14 cellular contexts compared by ENCODE assay signal in genomic region chr9:20205821-20206220, GRCh38.
"Had no signal": no experiment of that assay in that cellular context is flagged by ENCODE, and none has a peak within 500 bp of the region (broad histone marks: within the 10 kb centered on the region; RNA-seq: fewer than 3 reads in every experiment).

No MANE protein-coding gene starts in this region.

- ATAC-seq: esophagus mucosa; stimulated activated naive CD8-positive, alpha-beta T cell treated with anti-CD3 and anti-CD28 coated beads, Interleukin-15, amount 100 ng/mL, for 72 hours; T-cell had no signal

- H3K9me3 ChIP-seq: sigmoid colon, thoracic aorta had no signal

- H3K79me2 ChIP-seq: hepatocyte had no signal

- H3K27ac ChIP-seq: dorsolateral prefrontal cortex, hepatocyte, sigmoid colon, thoracic aorta had no signal

- H2AFZ ChIP-seq: hepatocyte had no signal

- DNase-seq: activated CD4-positive, alpha-beta T cell treated with anti-CD3 and anti-CD28 coated beads for 48 hours; activated CD8-positive, alpha-beta memory T cell treated with anti-CD3 and anti-CD28 coated beads for 24 hours; activated effector memory CD4-positive, alpha-beta T cell treated with Interleukin-2 at 50 U/mL for 16 hours; dorsolateral prefrontal cortex; kidney glomerular epithelial cell; sigmoid colon; stimulated activated CD4-positive, alpha-beta T cell treated with anti-CD3 and anti-CD28 coated beads, Interleukin-4, amount 100 ng/mL, for 1 hour; stimulated activated CD8-positive, alpha-beta memory T cell treated with anti-CD3 and anti-CD28 coated beads, Interleukin-4, amount 100 ng/mL, for 48 hours; stimulated activated naive CD8-positive, alpha-beta T cell treated with anti-CD3 and anti-CD28 coated beads, Interleukin-15, amount 100 ng/mL, for 72 hours; T-cell; T1000 had no signal

- H3K4me3 ChIP-seq: dorsolateral prefrontal cortex, hepatocyte, sigmoid colon, thoracic aorta had no signal

- H3K36me3 ChIP-seq: sigmoid colon, thoracic aorta had no signal

- H3K4me2 ChIP-seq: hepatocyte had no signal

- H3K27me3 ChIP-seq: hepatocyte, sigmoid colon had no signal
